Comparison of ENCODE assay signal across 23 cellular contexts in the genomic region with DNA sequence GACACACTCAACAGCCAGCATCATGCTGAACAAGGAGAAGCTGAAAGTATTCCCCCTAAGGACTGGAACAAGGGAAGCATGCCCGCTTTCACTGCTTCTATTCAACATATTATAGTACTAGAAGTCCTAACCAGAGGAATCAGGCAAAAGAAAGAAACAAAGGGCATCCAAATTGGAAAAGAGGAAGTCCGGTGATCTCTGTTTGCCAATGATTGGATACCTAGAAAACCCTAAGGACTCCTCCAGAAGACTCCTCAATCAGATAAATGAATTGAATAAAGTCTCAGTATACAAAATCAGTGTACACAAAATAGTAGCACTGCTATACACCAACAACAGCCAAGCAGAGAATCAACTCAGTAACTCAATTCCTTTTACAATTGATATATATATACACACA.
"Had no signal": no experiment of that assay in that cellular context is flagged by ENCODE, and none has a peak within 500 bp of the region (broad histone marks: within the 10 kb centered on the region; RNA-seq: fewer than 3 reads in every experiment).

No MANE protein-coding gene starts in this region.

- FAIRE-seq: small intestine, urothelium cell line had no signal

- DNase-seq: naive thymus-derived CD8-positive, alpha-beta T cell; nephron progenitor cell; nucleus accumbens; ovary; posterior cingulate gyrus; psoas muscle; right cardiac atrium; right lobe of liver; sigmoid colon; small intestine; stimulated activated CD4-positive, alpha-beta T cell treated with anti-CD3 and anti-CD28 coated beads, Interleukin-15, amount 100 ng/mL, for 24 hours; stimulated activated CD4-positive, alpha-beta T cell treated with anti-CD3 and anti-CD28 coated beads, Interleukin-2, amount 100 ng/mL, for 24 hours; stimulated activated CD4-positive, alpha-beta T cell treated with anti-CD3 and anti-CD28 coated beads, Interleukin-2, amount 100 ng/mL, for 48 hours; stimulated activated CD4-positive, alpha-beta T cell treated with anti-CD3 and anti-CD28 coated beads, Interleukin-4, amount 100 ng/mL, for 24 hours; stimulated activated naive B cell treated with anti-CD40 and anti-IgM and Interleukin-4, amounts not matched to agents 10 μg/mL and 1 μg/mL and 100 μg/mL, for 72 hours; stimulated activated naive CD4-positive, alpha-beta T cell treated with Interleukin-2 at 50 U/mL for 16 hours; stomach; thyroid gland; trophoblast cell; upper lobe of left lung had no signal

- ATAC-seq: naive thymus-derived CD8-positive, alpha-beta T cell; natural killer cell treated with Interleukin-12 subunit alpha and Interleukin-12 subunit beta and Interleukin-15 and Interleukin-18, amount 100 ng/mL, for 72 hours; psoas muscle; right cardiac atrium; right lobe of liver; stimulated activated effector memory CD8-positive, alpha-beta T cell treated with anti-CD3 and anti-CD28 coated beads, Interleukin-12 subunit alpha, Interleukin-12 subunit beta, amount 100 ng/mL, for 72 hours; stimulated activated naive B cell treated with anti-CD40 and anti-IgM and Interleukin-4, amounts not matched to agents 10 μg/mL and 1 μg/mL and 100 μg/mL, for 72 hours had no signal
